ENCODE assay signal across 1 cellular context in genomic region chr1:212558665-212559480, GRCh38.
TF ChIP-seq lines count a peak whose summit lies in the region.

No MANE protein-coding gene starts in this region.

TF ChIP-seq in HepG2, 621 proteins besides CTCF, POLR2A, EP300 and RAD21 (continued from another document):
- TF ChIP-seq ZEB1 (IDR thresholded peaks at IDR 0.05; ENCODE audit: insufficient replicate concordance, low read depth), result no peak
- TF ChIP-seq PLRG1 (conservative IDR thresholded peaks at IDR 0.05), result no peak
- TF ChIP-seq RORA (CRISPR knock-in tag; IDR thresholded peaks at IDR 0.05), result no peak
- TF ChIP-seq ZNF34 (CRISPR knock-in tag; IDR thresholded peaks at IDR 0.05; ENCODE audit: borderline replicate concordance), result no peak
- no peak for TF ChIP-seq ZNF432 (CRISPR knock-in tag; IDR thresholded peaks at IDR 0.05; ENCODE audit: borderline replicate concordance)
- peak; percentile 62; the same call in 1 of the 2 replicates for TF ChIP-seq IKZF5 (CRISPR knock-in tag; IDR thresholded peaks at IDR 0.05)
- no peak for TF ChIP-seq ZNF232 (CRISPR knock-in tag; IDR thresholded peaks at IDR 0.05; ENCODE audit: borderline replicate concordance)
- peak; percentile 48 for TF ChIP-seq MED1 (CRISPR knock-in tag; IDR thresholded peaks at IDR 0.05)
- TF ChIP-seq MZF1 (CRISPR knock-in tag; IDR thresholded peaks at IDR 0.05; ENCODE audit: borderline replicate concordance), result no peak
- no peak for TF ChIP-seq ZNF589 (CRISPR knock-in tag; conservative IDR thresholded peaks at IDR 0.05)
- no peak for TF ChIP-seq LCORL (IDR thresholded peaks at IDR 0.05)
- no peak for TF ChIP-seq LCORL (CRISPR knock-in tag; IDR thresholded peaks at IDR 0.05)
- TF ChIP-seq ZNF264 (CRISPR knock-in tag; IDR thresholded peaks at IDR 0.05), result no peak
- TF ChIP-seq MED13 (CRISPR knock-in tag; IDR thresholded peaks at IDR 0.05), result no peak
- TF ChIP-seq CREB3 (CRISPR knock-in tag; IDR thresholded peaks at IDR 0.05), result 0 out of 2 replicates have a peak, but pooled peaks have one; percentile 66
- TF ChIP-seq ZIK1 (CRISPR knock-in tag; IDR thresholded peaks at IDR 0.05; ENCODE audit: borderline replicate concordance, low read depth), result no peak
- no peak for TF ChIP-seq SAFB2 (CRISPR knock-in tag; IDR thresholded peaks at IDR 0.05; ENCODE audit: borderline replicate concordance, low read depth)
- no peak for TF ChIP-seq ZFP1 (CRISPR knock-in tag; IDR thresholded peaks at IDR 0.05)
- no peak for TF ChIP-seq ZNF776 (CRISPR knock-in tag; IDR thresholded peaks at IDR 0.05)
- peak; percentile 19 for TF ChIP-seq YY1 (IDR thresholded peaks at IDR 0.05; ENCODE audit: insufficient read depth, insufficient replicate concordance, low read depth, low read length)
- TF ChIP-seq DMTF1 (CRISPR knock-in tag; IDR thresholded peaks at IDR 0.05), result no peak
- TF ChIP-seq ZZZ3 (CRISPR knock-in tag; IDR thresholded peaks at IDR 0.05; ENCODE audit: borderline replicate concordance), result no peak
- no peak for TF ChIP-seq ZNF879 (CRISPR knock-in tag; IDR thresholded peaks at IDR 0.05)
- TF ChIP-seq ZNF550 (CRISPR knock-in tag; IDR thresholded peaks at IDR 0.05; ENCODE audit: borderline replicate concordance), result no peak
- TF ChIP-seq ZNF607 (CRISPR knock-in tag; IDR thresholded peaks at IDR 0.05; ENCODE audit: borderline replicate concordance), result no peak
- TF ChIP-seq CCAR2 (optimal IDR thresholded peaks at IDR 0.05; ENCODE audit: low read depth, low read length), result no peak
- no peak for TF ChIP-seq BRCA1 (CRISPR knock-in tag; IDR thresholded peaks at IDR 0.05)
- no peak for TF ChIP-seq ZNF746 (CRISPR knock-in tag; IDR thresholded peaks at IDR 0.05)
- TF ChIP-seq, protein P1, sequence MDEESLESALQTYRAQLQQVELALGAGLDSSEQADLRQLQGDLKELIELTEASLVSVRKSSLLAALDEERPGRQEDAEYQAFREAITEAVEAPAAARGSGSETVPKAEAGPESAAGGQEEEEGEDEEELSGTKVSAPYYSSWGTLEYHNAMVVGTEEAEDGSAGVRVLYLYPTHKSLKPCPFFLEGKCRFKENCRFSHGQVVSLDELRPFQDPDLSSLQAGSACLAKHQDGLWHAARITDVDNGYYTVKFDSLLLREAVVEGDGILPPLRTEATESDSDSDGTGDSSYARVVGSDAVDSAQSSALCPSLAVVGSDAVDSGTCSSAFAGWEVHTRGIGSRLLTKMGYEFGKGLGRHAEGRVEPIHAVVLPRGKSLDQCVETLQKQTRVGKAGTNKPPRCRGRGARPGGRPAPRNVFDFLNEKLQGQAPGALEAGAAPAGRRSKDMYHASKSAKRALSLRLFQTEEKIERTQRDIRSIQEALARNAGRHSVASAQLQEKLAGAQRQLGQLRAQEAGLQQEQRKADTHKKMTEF (CRISPR knock-in tag; IDR thresholded peaks at IDR 0.05), result peak; percentile 85
- TF ChIP-seq FOXA1 (IDR thresholded peaks at IDR 0.05), result no peak
- no peak for TF ChIP-seq FOXA1 (CRISPR knock-in tag; IDR thresholded peaks at IDR 0.05)
- TF ChIP-seq, protein P2, sequence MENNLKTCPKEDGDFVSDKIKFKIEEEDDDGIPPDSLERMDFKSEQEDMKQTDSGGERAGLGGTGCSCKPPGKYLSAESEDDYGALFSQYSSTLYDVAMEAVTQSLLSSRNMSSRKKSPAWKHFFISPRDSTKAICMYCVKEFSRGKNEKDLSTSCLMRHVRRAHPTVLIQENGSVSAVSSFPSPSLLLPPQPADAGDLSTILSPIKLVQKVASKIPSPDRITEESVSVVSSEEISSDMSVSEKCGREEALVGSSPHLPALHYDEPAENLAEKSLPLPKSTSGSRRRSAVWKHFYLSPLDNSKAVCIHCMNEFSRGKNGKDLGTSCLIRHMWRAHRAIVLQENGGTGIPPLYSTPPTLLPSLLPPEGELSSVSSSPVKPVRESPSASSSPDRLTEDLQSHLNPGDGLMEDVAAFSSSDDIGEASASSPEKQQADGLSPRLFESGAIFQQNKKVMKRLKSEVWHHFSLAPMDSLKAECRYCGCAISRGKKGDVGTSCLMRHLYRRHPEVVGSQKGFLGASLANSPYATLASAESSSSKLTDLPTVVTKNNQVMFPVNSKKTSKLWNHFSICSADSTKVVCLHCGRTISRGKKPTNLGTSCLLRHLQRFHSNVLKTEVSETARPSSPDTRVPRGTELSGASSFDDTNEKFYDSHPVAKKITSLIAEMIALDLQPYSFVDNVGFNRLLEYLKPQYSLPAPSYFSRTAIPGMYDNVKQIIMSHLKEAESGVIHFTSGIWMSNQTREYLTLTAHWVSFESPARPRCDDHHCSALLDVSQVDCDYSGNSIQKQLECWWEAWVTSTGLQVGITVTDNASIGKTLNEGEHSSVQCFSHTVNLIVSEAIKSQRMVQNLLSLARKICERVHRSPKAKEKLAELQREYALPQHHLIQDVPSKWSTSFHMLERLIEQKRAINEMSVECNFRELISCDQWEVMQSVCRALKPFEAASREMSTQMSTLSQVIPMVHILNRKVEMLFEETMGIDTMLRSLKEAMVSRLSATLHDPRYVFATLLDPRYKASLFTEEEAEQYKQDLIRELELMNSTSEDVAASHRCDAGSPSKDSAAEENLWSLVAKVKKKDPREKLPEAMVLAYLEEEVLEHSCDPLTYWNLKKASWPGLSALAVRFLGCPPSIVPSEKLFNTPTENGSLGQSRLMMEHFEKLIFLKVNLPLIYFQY (CRISPR knock-in tag; IDR thresholded peaks at IDR 0.05; ENCODE audit: borderline replicate concordance), result no peak
- no peak for TF ChIP-seq CENPT (CRISPR knock-in tag; IDR thresholded peaks at IDR 0.05; ENCODE audit: low read depth)
- TF ChIP-seq ATM (IDR thresholded peaks at IDR 0.05; ENCODE audit: borderline replicate concordance), result no peak
- no peak for TF ChIP-seq NR2F2 (IDR thresholded peaks at IDR 0.05; ENCODE audit: borderline replicate concordance, low read depth)
- no peak for TF ChIP-seq SCMH1 (CRISPR knock-in tag; IDR thresholded peaks at IDR 0.05; ENCODE audit: borderline replicate concordance)
- no peak for TF ChIP-seq BCLAF1 (IDR thresholded peaks at IDR 0.05)
- TF ChIP-seq ZNF598 (CRISPR knock-in tag; IDR thresholded peaks at IDR 0.05; ENCODE audit: borderline replicate concordance), result peak; percentile 72; the same call in 1 of the 2 replicates
- peak; percentile 52; the same call in 1 of the 2 replicates for TF ChIP-seq KLF12 (CRISPR knock-in tag; IDR thresholded peaks at IDR 0.05; ENCODE audit: borderline replicate concordance)
- no peak for TF ChIP-seq CC2D1A (CRISPR knock-in tag; IDR thresholded peaks at IDR 0.05)
- TF ChIP-seq, protein P3, sequence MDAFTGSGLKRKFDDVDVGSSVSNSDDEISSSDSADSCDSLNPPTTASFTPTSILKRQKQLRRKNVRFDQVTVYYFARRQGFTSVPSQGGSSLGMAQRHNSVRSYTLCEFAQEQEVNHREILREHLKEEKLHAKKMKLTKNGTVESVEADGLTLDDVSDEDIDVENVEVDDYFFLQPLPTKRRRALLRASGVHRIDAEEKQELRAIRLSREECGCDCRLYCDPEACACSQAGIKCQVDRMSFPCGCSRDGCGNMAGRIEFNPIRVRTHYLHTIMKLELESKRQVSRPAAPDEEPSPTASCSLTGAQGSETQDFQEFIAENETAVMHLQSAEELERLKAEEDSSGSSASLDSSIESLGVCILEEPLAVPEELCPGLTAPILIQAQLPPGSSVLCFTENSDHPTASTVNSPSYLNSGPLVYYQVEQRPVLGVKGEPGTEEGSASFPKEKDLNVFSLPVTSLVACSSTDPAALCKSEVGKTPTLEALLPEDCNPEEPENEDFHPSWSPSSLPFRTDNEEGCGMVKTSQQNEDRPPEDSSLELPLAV (CRISPR knock-in tag; conservative IDR thresholded peaks at IDR 0.05; ENCODE audit: low read depth), result no peak
- TF ChIP-seq ATAD3A (CRISPR knock-in tag; IDR thresholded peaks at IDR 0.05), result no peak
- no peak; the same call in 1 of the 2 replicates for TF ChIP-seq MEIS2 (CRISPR knock-in tag; IDR thresholded peaks at IDR 0.05)
- TF ChIP-seq, protein P4, sequence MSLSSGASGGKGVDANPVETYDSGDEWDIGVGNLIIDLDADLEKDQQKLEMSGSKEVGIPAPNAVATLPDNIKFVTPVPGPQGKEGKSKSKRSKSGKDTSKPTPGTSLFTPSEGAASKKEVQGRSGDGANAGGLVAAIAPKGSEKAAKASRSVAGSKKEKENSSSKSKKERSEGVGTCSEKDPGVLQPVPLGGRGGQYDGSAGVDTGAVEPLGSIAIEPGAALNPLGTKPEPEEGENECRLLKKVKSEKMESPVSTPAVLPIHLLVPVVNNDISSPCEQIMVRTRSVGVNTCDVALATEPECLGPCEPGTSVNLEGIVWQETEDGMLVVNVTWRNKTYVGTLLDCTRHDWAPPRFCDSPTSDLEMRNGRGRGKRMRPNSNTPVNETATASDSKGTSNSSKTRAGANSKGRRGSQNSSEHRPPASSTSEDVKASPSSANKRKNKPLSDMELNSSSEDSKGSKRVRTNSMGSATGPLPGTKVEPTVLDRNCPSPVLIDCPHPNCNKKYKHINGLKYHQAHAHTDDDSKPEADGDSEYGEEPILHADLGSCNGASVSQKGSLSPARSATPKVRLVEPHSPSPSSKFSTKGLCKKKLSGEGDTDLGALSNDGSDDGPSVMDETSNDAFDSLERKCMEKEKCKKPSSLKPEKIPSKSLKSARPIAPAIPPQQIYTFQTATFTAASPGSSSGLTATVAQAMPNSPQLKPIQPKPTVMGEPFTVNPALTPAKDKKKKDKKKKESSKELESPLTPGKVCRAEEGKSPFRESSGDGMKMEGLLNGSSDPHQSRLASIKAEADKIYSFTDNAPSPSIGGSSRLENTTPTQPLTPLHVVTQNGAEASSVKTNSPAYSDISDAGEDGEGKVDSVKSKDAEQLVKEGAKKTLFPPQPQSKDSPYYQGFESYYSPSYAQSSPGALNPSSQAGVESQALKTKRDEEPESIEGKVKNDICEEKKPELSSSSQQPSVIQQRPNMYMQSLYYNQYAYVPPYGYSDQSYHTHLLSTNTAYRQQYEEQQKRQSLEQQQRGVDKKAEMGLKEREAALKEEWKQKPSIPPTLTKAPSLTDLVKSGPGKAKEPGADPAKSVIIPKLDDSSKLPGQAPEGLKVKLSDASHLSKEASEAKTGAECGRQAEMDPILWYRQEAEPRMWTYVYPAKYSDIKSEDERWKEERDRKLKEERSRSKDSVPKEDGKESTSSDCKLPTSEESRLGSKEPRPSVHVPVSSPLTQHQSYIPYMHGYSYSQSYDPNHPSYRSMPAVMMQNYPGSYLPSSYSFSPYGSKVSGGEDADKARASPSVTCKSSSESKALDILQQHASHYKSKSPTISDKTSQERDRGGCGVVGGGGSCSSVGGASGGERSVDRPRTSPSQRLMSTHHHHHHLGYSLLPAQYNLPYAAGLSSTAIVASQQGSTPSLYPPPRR (CRISPR knock-in tag; IDR thresholded peaks at IDR 0.05; ENCODE audit: borderline replicate concordance), result no peak
- TF ChIP-seq ZNF782 (CRISPR knock-in tag; IDR thresholded peaks at IDR 0.05; ENCODE audit: borderline replicate concordance), result no peak
- peak; percentile 81; the same call in 1 of the 2 replicates for TF ChIP-seq MEF2D (CRISPR knock-in tag; IDR thresholded peaks at IDR 0.05)
- TF ChIP-seq, protein P5, sequence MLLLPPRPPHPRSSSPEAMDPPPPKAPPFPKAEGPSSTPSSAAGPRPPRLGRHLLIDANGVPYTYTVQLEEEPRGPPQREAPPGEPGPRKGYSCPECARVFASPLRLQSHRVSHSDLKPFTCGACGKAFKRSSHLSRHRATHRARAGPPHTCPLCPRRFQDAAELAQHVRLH (CRISPR knock-in tag; IDR thresholded peaks at IDR 0.05; ENCODE audit: borderline replicate concordance, low read depth), result peak; percentile 24; the same call in 1 of the 2 replicates
- TF ChIP-seq ZNF274 (CRISPR knock-in tag; IDR thresholded peaks at IDR 0.05), result no peak
